ENCODE assay signal across 10 cellular contexts in the genomic region with DNA sequence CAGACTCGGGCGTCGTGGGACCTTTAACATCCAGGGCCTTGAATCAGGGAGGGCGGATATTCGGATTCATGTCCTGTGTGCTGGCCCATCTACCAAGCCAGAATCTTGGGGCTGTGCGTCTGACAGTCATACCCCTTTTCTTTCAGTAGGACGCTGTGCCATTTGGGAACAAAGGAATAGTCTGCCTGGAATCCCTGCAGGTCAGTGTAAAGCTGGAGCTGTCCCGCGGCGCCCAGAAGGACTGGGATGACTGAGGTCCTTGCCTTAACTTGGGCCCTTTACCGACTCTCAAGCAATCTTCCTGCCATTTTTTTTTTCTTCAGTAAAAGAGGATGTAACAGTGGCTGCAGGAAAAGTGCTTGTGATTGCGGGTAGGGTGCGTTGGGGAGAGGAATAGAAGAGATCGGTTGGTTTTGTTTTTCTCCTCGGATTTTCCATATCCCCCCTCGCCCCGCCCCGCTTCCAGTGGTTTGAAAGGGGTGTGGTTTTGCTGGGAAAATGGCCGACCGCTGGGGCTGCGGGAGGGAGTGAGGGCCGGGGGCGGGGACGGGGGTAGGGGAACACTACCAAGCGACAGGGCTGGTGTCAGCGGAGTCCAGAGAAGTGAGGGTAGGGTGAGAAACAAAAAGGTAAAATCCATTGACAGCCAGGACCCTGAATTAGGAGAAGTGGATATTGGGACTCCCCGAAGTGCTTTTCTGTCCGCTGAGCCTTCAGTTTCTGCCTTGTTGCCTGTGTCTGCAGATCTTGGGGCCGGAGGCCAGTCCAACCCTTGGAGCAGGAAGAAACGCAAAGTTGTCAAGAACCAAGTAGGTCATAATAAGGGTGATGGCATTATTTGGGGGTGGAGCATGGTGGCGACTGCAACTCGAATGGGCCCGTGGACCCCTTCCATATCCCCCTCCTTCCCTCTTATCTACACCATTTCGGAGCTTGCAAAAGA. TPM values are rescaled to one million over a fixed set of nuclear protein-coding genes. Genes with fewer than 3 reads are reported as not detected.
DNase-seq lines count a peak whose midpoint lies in the region; ATAC-seq and TF ChIP-seq lines count a peak whose summit lies in the region.
"Had no signal": no experiment of that assay in that cellular context is flagged by ENCODE, and none has a peak within 500 bp of the region (broad histone marks: within the 10 kb centered on the region; RNA-seq: fewer than 3 reads in every experiment).

No MANE protein-coding gene starts in this region.

- H3K9me3 ChIP-seq in Peyer's patch (no peaks in the 10 kb centered on the region), endodermal cell (ENCODE audit: control insufficient read depth, low read length) (no peaks in the 10 kb centered on the region), lung (ENCODE audit: control insufficient read depth in 2 of 2, insufficient read depth in 1 of 2, low read length in 1 of 2) (no peaks in the 10 kb centered on the region)

- H3K27ac ChIP-seq in Peyer's patch (peak overlapping the region; percentile 32 to 81 (median 62)), endodermal cell (ENCODE audit: low read depth, low read length) (peak overlapping the region; percentile 92), lung (ENCODE audit: low read depth in 1 of 2, low read length in 1 of 2) (peak overlapping the region; percentile 61 to 70)
- H3K27ac ChIP-seq: BLaER1 treated with 17β-estradiol and CSF1 and Interleukin-3, amounts not matched to agents 10 nM and 100 nM; VCaP had no signal

- peak; percentile 76 for ATAC-seq in lung (ENCODE audit: insufficient read depth, low FRiP score)
- ATAC-seq in HG02610 (IDR thresholded peaks at IDR 0.05; ENCODE audit: unreplicated experiment) = no peak

- peak overlapping the region; percentile 92 for H3K27ac Mint-ChIP-seq in endodermal cell

- DNase-seq in NCI-H446 (lab: John Stamatoyannopoulos, UW) (peak; percentile 16 to 36), NCI-H446 treated with DMSO at 0.1 percent for 48 hours (lab: John Stamatoyannopoulos, UW) (no peak), Peyer's patch (peak in 1 of 3 donors; percentile 47), endodermal cell (peak; percentile 79), lung (ENCODE audit: low spot score) (peak; percentile 49), superior temporal gyrus (ENCODE audit: extremely low spot score) (peak; percentile 22), middle frontal gyrus (ENCODE audit: extremely low spot score, low spot score) (no peak)

- H3K36me3 Mint-ChIP-seq in endodermal cell (ENCODE audit: low read depth) = peaks cover 18% of the 10 kb centered on the region

- no peaks in the 10 kb centered on the region for H3K4me1 Mint-ChIP-seq in endodermal cell

- H3K9ac ChIP-seq in endodermal cell (ENCODE audit: extremely low read depth, low read length, poor library complexity, severe bottlenecking) = peak overlapping the region; percentile 83
- H3K9ac ChIP-seq: BLaER1 treated with 17β-estradiol and CSF1 and Interleukin-3, amounts not matched to agents 10 nM and 100 nM had no signal

- TF ChIP-seq POLR2A in Peyer's patch (IDR thresholded peaks at IDR 0.05) = no peak

- no peak for TF ChIP-seq CTCF in Peyer's patch (IDR thresholded peaks at IDR 0.05)
- TF ChIP-seq CTCF in endodermal cell (conservative IDR thresholded peaks at IDR 0.05) = no peak
- no peak for TF ChIP-seq CTCF in lung (IDR thresholded peaks at IDR 0.05; ENCODE audit: control extremely low read depth, extremely low read depth)

- no peaks in the 10 kb centered on the region for H3K27me3 ChIP-seq in Peyer's patch
- H3K27me3 ChIP-seq in endodermal cell (ENCODE audit: control insufficient read depth, insufficient read depth, low read length, poor library complexity, severe bottlenecking) = no peaks in the 10 kb centered on the region
- no peaks in the 10 kb centered on the region for H3K27me3 ChIP-seq in lung (ENCODE audit: control insufficient read depth, insufficient read depth)
- H3K27me3 ChIP-seq: BLaER1 treated with 17β-estradiol and CSF1 and Interleukin-3, amounts not matched to agents 10 nM and 100 nM had no signal

- H3K4me1 ChIP-seq in Peyer's patch (no peaks in the 10 kb centered on the region), endodermal cell (ENCODE audit: control insufficient read depth, insufficient read depth, low read length) (no peaks in the 10 kb centered on the region), lung (ENCODE audit: control insufficient read depth in 2 of 2, insufficient read depth in 2 of 2, low read length in 2 of 2) (no peaks in the 10 kb centered on the region)
- H3K4me1 ChIP-seq: BLaER1 treated with 17β-estradiol and CSF1 and Interleukin-3, amounts not matched to agents 10 nM and 100 nM had no signal

- H3K4me3 ChIP-seq in Peyer's patch (peak overlapping the region; percentile 18 to 55 (median 37)), endodermal cell (ENCODE audit: low read length) (peak overlapping the region; percentile 90), lung (peak overlapping the region; percentile 56)
- H3K4me3 ChIP-seq: BLaER1 treated with 17β-estradiol and CSF1 and Interleukin-3, amounts not matched to agents 10 nM and 100 nM had no signal

- 4 to 8% methylated on average over 4 to 23 of the region's 34 CpGs for WGBS in endodermal cell (ENCODE audit: insufficient coverage in 1 of 2, insufficient read length in 1 of 2), 2 experiments
- 11 to 34% methylated on average over 33 to 34 of the region's 34 CpGs for WGBS in lung, 2 donors

- H3K4me3 Mint-ChIP-seq in endodermal cell = peak overlapping the region; percentile 78

- H3K9me3 Mint-ChIP-seq in endodermal cell = peaks cover 51% of the 10 kb centered on the region

- H3K27me3 Mint-ChIP-seq in endodermal cell (ENCODE audit: insufficient read depth) = no peaks in the 10 kb centered on the region

- H3K36me3 ChIP-seq in Peyer's patch (no peaks in the 10 kb centered on the region), endodermal cell (ENCODE audit: control insufficient read depth, insufficient read depth, low read length) (peaks cover 10% of the 10 kb centered on the region), lung (ENCODE audit: control insufficient read depth in 2 of 2, insufficient read depth in 2 of 2, low read length in 2 of 2) (peaks cover 3 to 9% of the 10 kb centered on the region in 2 donors)
- H3K36me3 ChIP-seq: BLaER1 treated with 17β-estradiol and CSF1 and Interleukin-3, amounts not matched to agents 10 nM and 100 nM had no signal

RNA-seq across cellular contexts. Expression of gene ARMCX1, which starts 0.7 kb away (rescaled TPM):
- total RNA-seq in Peyer's patch (10 to 100 TPM in 1 of 4 donors, 1 to 10 TPM in 3; 1.8 to 25.6 (median 4.5) TPM), endodermal cell (10 to 100 TPM; 22.4 to 28.5 TPM), lung (10 to 100 TPM; 19.9 to 50.9 TPM)
- 33.9 TPM for polyA plus RNA-seq in endodermal cell (2013, experiment 1 of 2)
- 31.5 TPM for polyA plus RNA-seq in endodermal cell (2013, experiment 2 of 2)
- polyA plus RNA-seq in lung = 10 to 100 TPM; 10.1 to 15.1 TPM

Comparison
In these comparisons a context has a peak if more than half of its experiments do, and no peak if none do; other contexts are left out.
1. DNase-seq: peak in NCI-H446 (2 of 2), endodermal cell (single experiment), lung (single experiment) and superior temporal gyrus (single experiment); none in NCI-H446 treated with DMSO at 0.1 percent for 48 hours (single experiment) and middle frontal gyrus (single experiment).
2. H3K4me3 ChIP-seq: peak in every context shown above with its lines; median percentile 90 in endodermal cell; 56 in lung; 37 in Peyer's patch.
3. Peak in every context shown above with its lines, with median percentiles within 50 percentile points of each other: H3K27ac ChIP-seq.